ENCODE assay signal across 8 cellular contexts in genomic region chr16:87461466-87461975, GRCh38. TPM values are rescaled to one million over a fixed set of nuclear protein-coding genes. Genes with fewer than 3 reads are reported as not detected.
A peak's percentile ranks its signal among the peaks of the same experiment; 100 is the strongest.
DNase-seq lines count a peak whose midpoint lies in the region; ATAC-seq and TF ChIP-seq lines count a peak whose summit lies in the region.

No MANE protein-coding gene starts in this region.

- no peak overlapping the region for H3K4me3 Mint-ChIP-seq in immature natural killer cell

- H3K36me3 ChIP-seq in OCI-LY1 (ENCODE audit: insufficient read depth, low read length) (peaks cover 25% of the 10 kb centered on the region; the same call in 1 of the 2 replicates), lower lobe of right lung (peaks cover 33% of the 10 kb centered on the region)
- H3K36me3 ChIP-seq in effector memory CD4-positive, alpha-beta T cell (ENCODE audit: control insufficient read depth, insufficient read depth, low read length), result peaks cover 15% of the 10 kb centered on the region

- H3K36me3 Mint-ChIP-seq in immature natural killer cell, result no peaks in the 10 kb centered on the region

- H3K9me3 ChIP-seq in OCI-LY1 (ENCODE audit: low read length) (no peaks in the 10 kb centered on the region), lower lobe of right lung (no peaks in the 10 kb centered on the region)
- no peaks in the 10 kb centered on the region for H3K9me3 ChIP-seq in effector memory CD4-positive, alpha-beta T cell (ENCODE audit: control insufficient read depth, low read length)

- no peaks in the 10 kb centered on the region for H3K9me3 Mint-ChIP-seq in immature natural killer cell

- H3K4me3 ChIP-seq in OCI-LY1 (ENCODE audit: low read depth, low read length, poor library complexity, severe bottlenecking), result no peak overlapping the region
- peak overlapping the region; percentile 17 for H3K4me3 ChIP-seq in lower lobe of right lung
- H3K4me3 ChIP-seq in effector memory CD4-positive, alpha-beta T cell (ENCODE audit: insufficient read depth, low read depth, low read length, poor library complexity, severe bottlenecking), result no peak overlapping the region

- TF ChIP-seq CTCF in OCI-LY1 (IDR thresholded peaks at IDR 0.05; ENCODE audit: low read length) (peak; percentile 68), lower lobe of right lung (IDR thresholded peaks at IDR 0.05) (peak; percentile 42)

- no peak overlapping the region for H3K9ac ChIP-seq in OCI-LY1 (ENCODE audit: low read length)

- H3K27ac ChIP-seq in OCI-LY1 (ENCODE audit: low read depth, low read length, poor library complexity, severe bottlenecking) (no peak overlapping the region), lower lobe of right lung (peak overlapping the region; percentile 63)
- no peak overlapping the region for H3K27ac ChIP-seq in effector memory CD4-positive, alpha-beta T cell (ENCODE audit: insufficient read depth, low read length, poor library complexity, severe bottlenecking)

- no peaks in the 10 kb centered on the region for H3K27me3 Mint-ChIP-seq in immature natural killer cell (ENCODE audit: low read depth in 3 of 3)

- no peaks in the 10 kb centered on the region for H3K27me3 ChIP-seq in OCI-LY1 (ENCODE audit: insufficient read depth, low read length)
- no peaks in the 10 kb centered on the region for H3K27me3 ChIP-seq in lower lobe of right lung (ENCODE audit: low read depth)
- H3K27me3 ChIP-seq in effector memory CD4-positive, alpha-beta T cell (replicated peaks; ENCODE audit: control insufficient read depth, insufficient read depth, low read length, poor library complexity, severe bottlenecking), result no peaks in the 10 kb centered on the region

- no peaks in the 10 kb centered on the region for H3F3A ChIP-seq in OCI-LY1 (ENCODE audit: insufficient read depth, low read length)

- peak; percentile 89 to 90 for ATAC-seq in lower lobe of right lung

- H3K79me2 ChIP-seq in OCI-LY1 (ENCODE audit: insufficient read depth, low read length), result no peaks in the 10 kb centered on the region

- H4K20me1 ChIP-seq in OCI-LY1 (ENCODE audit: insufficient read depth, low read length), result no peaks in the 10 kb centered on the region

- no peak overlapping the region for H2AFZ ChIP-seq in OCI-LY1 (ENCODE audit: low read length)

- peaks cover 34 to 43% of the 10 kb centered on the region in 2 donors for H3K4me1 Mint-ChIP-seq in immature natural killer cell

- no peaks in the 10 kb centered on the region for H3K9me2 ChIP-seq in OCI-LY1 (ENCODE audit: low read depth, low read length)

- DNase-seq in DMS79 treated with DMSO at 0.1 percent for 48 hours (lab: John Stamatoyannopoulos, UW) (peak; percentile 71), HK-2 (ENCODE audit: unreplicated experiment) (peak; percentile 82), dermis blood vessel endothelial cell (peak; percentile 72), lower lobe of right lung (peak; percentile 94), immature natural killer cell (no peak), GDM1 (lab: John Stamatoyannopoulos, UW) (no peak)
- DNase-seq in effector memory CD4-positive, alpha-beta T cell, result no peak

- H3K27ac Mint-ChIP-seq in immature natural killer cell, result no peak overlapping the region

- intact Hi-C loops in lower lobe of right lung (cut with DNase I), result no loop called here

- 0 out of 2 replicates have a peak overlapping the region, but pooled peaks have one; percentile 15 for H3K4me2 ChIP-seq in OCI-LY1 (ENCODE audit: low read length)

- H3K4me1 ChIP-seq in OCI-LY1 (ENCODE audit: insufficient read depth, low read length, severe bottlenecking) (peaks cover 27% of the 10 kb centered on the region), lower lobe of right lung (peaks cover 73% of the 10 kb centered on the region)
- peaks cover 23% of the 10 kb centered on the region for H3K4me1 ChIP-seq in effector memory CD4-positive, alpha-beta T cell (ENCODE audit: control insufficient read depth, insufficient read depth, low read length, poor library complexity, severe bottlenecking)

RNA-seq across cellular contexts. Expression of gene ZCCHC14, which starts 31.3 kb away (rescaled TPM):
- 7.5 and 12.5 TPM in 2 replicates for total RNA-seq in dermis blood vessel endothelial cell
- 23.9 TPM for total RNA-seq in lower lobe of right lung
- polyA plus RNA-seq in immature natural killer cell, result under 1 TPM in 2 of 3 donors, not detected in 1; 0.17 to 0.48 TPM

Comparison
In these comparisons a context has a peak if more than half of its experiments do, and no peak if none do; other contexts are left out.
1. DNase-seq: peak in DMS79 treated with DMSO at 0.1 percent for 48 hours (single experiment), HK-2 (single experiment), dermis blood vessel endothelial cell (single experiment) and lower lobe of right lung (single experiment); none in immature natural killer cell (0 of 3), GDM1 (single experiment) and effector memory CD4-positive, alpha-beta T cell (0 of 3).